In the genomic region with DNA sequence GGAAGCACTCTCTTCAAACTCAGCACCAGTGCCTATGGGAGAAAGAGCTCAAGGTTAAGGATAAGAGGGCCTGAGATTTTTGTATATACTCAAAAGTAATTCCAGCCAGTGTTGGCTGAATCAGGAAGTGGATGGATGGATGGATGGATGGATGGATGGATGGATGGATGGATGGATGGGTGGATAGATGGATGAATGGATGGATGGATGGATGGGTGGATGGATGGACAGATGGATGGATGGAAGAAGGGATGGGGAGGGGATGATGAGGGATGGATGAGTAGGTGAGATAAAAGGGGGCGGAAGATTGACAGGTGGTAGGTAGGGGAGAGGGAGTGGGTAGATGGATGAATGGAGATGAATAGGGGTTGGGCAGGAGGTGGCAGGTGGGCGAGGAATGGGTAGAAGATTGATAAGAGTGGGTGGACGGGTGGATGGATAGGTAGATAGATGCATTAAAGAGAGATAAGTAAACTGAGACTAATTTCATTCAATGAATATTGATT, we compare ENCODE assay signal across 1 cellular context.
TF ChIP-seq lines count a peak whose summit lies in the region.

No MANE protein-coding gene starts in this region.

TF ChIP-seq in GM12878, 131 proteins besides CTCF, POLR2A, EP300 and RAD21:
- TF ChIP-seq TCF3 (IDR thresholded peaks at IDR 0.05; ENCODE audit: borderline replicate concordance, insufficient read depth, low read depth, low read length) (no peak), HDGF (IDR thresholded peaks at IDR 0.05) (peak; percentile 94), CEBPB (IDR thresholded peaks at IDR 0.05; ENCODE audit: borderline replicate concordance in 1 of 2, low read depth in 2 of 2, low read length in 2 of 2) (no peak), MEF2A (IDR thresholded peaks at IDR 0.05; ENCODE audit: insufficient read depth, low read depth, low read length) (no peak), WRNIP1 (IDR thresholded peaks at IDR 0.05; ENCODE audit: borderline replicate concordance, low read depth, low read length) (no peak), RAD51 (IDR thresholded peaks at IDR 0.05) (no peak), LARP7 (IDR thresholded peaks at IDR 0.05) (no peak), MYB (IDR thresholded peaks at IDR 0.05; ENCODE audit: borderline replicate concordance, low read depth, low read length) (no peak), CREB1 (IDR thresholded peaks at IDR 0.05; ENCODE audit: low read depth) (no peak), KLF5 (IDR thresholded peaks at IDR 0.05; ENCODE audit: partially characterized antibody) (no peak), SUZ12 (IDR thresholded peaks at IDR 0.05; ENCODE audit: unreplicated experiment) (no peak), YBX1 (IDR thresholded peaks at IDR 0.05) (0 out of 2 replicates have a peak, but pooled peaks have one; percentile 20), NFYA (IDR thresholded peaks at IDR 0.05; ENCODE audit: borderline replicate concordance, low read depth, low read length) (no peak), ZNF622 (IDR thresholded peaks at IDR 0.05) (no peak), MEF2B (IDR thresholded peaks at IDR 0.05; ENCODE audit: partially characterized antibody, poor library complexity, severe bottlenecking) (no peak), GABPA (IDR thresholded peaks at IDR 0.05; ENCODE audit: low read depth) (no peak), STAT1 (conservative IDR thresholded peaks at IDR 0.05) (no peak), TCF12 (IDR thresholded peaks at IDR 0.05; ENCODE audit: low read depth, low read length) (no peak)
- TF ChIP-seq, protein P1, sequence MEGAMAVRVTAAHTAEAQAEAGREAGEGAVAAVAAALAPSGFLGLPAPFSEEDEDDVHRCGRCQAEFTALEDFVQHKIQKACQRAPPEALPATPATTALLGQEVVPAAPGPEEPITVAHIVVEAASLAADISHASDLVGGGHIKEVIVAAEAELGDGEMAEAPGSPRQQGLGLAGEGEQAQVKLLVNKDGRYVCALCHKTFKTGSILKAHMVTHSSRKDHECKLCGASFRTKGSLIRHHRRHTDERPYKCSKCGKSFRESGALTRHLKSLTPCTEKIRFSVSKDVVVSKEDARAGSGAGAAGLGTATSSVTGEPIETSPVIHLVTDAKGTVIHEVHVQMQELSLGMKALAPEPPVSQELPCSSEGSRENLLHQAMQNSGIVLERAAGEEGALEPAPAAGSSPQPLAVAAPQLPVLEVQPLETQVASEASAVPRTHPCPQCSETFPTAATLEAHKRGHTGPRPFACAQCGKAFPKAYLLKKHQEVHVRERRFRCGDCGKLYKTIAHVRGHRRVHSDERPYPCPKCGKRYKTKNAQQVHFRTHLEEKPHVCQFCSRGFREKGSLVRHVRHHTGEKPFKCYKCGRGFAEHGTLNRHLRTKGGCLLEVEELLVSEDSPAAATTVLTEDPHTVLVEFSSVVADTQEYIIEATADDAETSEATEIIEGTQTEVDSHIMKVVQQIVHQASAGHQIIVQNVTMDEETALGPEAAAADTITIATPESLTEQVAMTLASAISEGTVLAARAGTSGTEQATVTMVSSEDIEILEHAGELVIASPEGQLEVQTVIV (IDR thresholded peaks at IDR 0.05; ENCODE audit: borderline replicate concordance, partially characterized antibody) = peak; percentile 16
- TF ChIP-seq, protein P2, sequence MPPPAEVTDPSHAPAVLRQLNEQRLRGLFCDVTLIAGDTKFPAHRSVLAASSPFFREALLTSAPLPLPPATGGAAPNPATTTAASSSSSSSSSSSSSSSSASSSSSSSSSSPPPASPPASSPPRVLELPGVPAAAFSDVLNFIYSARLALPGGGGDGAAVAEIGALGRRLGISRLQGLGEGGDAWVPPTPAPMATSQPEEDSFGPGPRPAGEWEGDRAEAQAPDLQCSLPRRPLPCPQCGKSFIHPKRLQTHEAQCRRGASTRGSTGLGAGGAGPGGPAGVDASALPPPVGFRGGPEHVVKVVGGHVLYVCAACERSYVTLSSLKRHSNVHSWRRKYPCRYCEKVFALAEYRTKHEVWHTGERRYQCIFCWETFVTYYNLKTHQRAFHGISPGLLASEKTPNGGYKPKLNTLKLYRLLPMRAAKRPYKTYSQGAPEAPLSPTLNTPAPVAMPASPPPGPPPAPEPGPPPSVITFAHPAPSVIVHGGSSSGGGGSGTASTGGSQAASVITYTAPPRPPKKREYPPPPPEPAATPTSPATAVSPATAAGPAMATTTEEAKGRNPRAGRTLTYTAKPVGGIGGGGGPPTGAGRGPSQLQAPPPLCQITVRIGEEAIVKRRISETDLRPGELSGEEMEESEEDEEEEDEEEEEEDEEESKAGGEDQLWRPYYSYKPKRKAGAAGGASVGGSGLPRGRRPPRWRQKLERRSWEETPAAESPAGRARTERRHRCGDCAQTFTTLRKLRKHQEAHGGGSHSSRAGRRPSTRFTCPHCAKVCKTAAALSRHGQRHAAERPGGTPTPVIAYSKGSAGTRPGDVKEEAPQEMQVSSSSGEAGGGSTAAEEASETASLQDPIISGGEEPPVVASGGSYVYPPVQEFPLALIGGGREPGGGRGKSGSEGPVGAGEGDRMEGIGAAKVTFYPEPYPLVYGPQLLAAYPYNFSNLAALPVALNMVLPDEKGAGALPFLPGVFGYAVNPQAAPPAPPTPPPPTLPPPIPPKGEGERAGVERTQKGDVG (CRISPR knock-in tag; IDR thresholded peaks at IDR 0.05) = no peak
- TF ChIP-seq, protein P3, sequence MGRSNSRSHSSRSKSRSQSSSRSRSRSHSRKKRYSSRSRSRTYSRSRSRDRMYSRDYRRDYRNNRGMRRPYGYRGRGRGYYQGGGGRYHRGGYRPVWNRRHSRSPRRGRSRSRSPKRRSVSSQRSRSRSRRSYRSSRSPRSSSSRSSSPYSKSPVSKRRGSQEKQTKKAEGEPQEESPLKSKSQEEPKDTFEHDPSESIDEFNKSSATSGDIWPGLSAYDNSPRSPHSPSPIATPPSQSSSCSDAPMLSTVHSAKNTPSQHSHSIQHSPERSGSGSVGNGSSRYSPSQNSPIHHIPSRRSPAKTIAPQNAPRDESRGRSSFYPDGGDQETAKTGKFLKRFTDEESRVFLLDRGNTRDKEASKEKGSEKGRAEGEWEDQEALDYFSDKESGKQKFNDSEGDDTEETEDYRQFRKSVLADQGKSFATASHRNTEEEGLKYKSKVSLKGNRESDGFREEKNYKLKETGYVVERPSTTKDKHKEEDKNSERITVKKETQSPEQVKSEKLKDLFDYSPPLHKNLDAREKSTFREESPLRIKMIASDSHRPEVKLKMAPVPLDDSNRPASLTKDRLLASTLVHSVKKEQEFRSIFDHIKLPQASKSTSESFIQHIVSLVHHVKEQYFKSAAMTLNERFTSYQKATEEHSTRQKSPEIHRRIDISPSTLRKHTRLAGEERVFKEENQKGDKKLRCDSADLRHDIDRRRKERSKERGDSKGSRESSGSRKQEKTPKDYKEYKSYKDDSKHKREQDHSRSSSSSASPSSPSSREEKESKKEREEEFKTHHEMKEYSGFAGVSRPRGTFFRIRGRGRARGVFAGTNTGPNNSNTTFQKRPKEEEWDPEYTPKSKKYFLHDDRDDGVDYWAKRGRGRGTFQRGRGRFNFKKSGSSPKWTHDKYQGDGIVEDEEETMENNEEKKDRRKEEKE (IDR thresholded peaks at IDR 0.05) = no peak
- TF ChIP-seq, protein P4, sequence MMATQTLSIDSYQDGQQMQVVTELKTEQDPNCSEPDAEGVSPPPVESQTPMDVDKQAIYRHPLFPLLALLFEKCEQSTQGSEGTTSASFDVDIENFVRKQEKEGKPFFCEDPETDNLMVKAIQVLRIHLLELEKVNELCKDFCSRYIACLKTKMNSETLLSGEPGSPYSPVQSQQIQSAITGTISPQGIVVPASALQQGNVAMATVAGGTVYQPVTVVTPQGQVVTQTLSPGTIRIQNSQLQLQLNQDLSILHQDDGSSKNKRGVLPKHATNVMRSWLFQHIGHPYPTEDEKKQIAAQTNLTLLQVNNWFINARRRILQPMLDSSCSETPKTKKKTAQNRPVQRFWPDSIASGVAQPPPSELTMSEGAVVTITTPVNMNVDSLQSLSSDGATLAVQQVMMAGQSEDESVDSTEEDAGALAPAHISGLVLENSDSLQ (IDR thresholded peaks at IDR 0.05) = peak; percentile 53; the same call in 1 of the 2 replicates
- TF ChIP-seq, protein P5, sequence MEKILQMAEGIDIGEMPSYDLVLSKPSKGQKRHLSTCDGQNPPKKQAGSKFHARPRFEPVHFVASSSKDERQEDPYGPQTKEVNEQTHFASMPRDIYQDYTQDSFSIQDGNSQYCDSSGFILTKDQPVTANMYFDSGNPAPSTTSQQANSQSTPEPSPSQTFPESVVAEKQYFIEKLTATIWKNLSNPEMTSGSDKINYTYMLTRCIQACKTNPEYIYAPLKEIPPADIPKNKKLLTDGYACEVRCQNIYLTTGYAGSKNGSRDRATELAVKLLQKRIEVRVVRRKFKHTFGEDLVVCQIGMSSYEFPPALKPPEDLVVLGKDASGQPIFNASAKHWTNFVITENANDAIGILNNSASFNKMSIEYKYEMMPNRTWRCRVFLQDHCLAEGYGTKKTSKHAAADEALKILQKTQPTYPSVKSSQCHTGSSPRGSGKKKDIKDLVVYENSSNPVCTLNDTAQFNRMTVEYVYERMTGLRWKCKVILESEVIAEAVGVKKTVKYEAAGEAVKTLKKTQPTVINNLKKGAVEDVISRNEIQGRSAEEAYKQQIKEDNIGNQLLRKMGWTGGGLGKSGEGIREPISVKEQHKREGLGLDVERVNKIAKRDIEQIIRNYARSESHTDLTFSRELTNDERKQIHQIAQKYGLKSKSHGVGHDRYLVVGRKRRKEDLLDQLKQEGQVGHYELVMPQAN (conservative IDR thresholded peaks at IDR 0.05) = no peak
